ENCODE assay signal across 17 cellular contexts in the genomic region with DNA sequence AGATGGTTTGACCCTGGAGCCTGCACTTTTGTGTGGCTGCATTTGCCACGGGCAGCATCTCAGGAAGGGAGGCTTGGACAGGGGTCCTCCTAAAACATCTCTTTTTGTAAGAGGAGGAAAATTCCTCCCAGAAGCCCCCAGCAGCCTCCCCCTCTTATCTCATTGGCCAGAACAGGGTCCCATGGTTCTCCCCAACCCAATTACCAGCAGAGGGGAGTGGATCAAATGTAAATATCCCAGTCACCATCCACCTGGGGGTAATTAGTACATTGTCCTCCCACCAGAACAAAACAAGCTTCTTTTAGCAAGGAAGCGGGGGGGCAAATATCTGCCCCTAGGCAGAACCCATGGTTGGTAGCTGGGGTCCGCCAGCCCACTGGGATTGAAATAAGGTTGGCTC. TPM values are rescaled to one million over a fixed set of nuclear protein-coding genes. Genes with fewer than 3 reads are reported as not detected.
DNase-seq lines count a peak whose midpoint lies in the region; TF ChIP-seq lines count a peak whose summit lies in the region.
"Had no signal": no experiment of that assay in that cellular context is flagged by ENCODE, and none has a peak within 500 bp of the region (broad histone marks: within the 10 kb centered on the region; RNA-seq: fewer than 3 reads in every experiment).

No MANE protein-coding gene starts in this region.

- no peak overlapping the region for H3K4me3 ChIP-seq in skeletal muscle satellite cell (ENCODE audit: low read length)
- H3K4me3 ChIP-seq: left lung had no signal

- no peak for TF ChIP-seq CTCF in glutamatergic neuron (IDR thresholded peaks at IDR 0.05; ENCODE audit: partially characterized antibody, unreplicated experiment)

- H3K9me3 ChIP-seq in skeletal muscle satellite cell (replicated peaks; ENCODE audit: low read length), result no peaks in the 10 kb centered on the region
- H3K9me3 ChIP-seq: left lung had no signal

- peak overlapping the region; percentile 71 for H3K4me3 Mint-ChIP-seq in glutamatergic neuron (ENCODE audit: unreplicated experiment)
- H3K4me3 Mint-ChIP-seq: activated naive CD8-positive, alpha-beta T cell treated with anti-CD3 and anti-CD28 coated beads, Interleukin-2, amount 10 ng/mL, durations not matched to agents 7 days and 5 days; CD14-positive monocyte; naive thymus-derived CD8-positive, alpha-beta T cell had no signal

- no peaks in the 10 kb centered on the region for H3K36me3 Mint-ChIP-seq in glutamatergic neuron (ENCODE audit: unreplicated experiment)
- H3K36me3 Mint-ChIP-seq: activated naive CD8-positive, alpha-beta T cell treated with anti-CD3 and anti-CD28 coated beads, Interleukin-2, amount 10 ng/mL, durations not matched to agents 7 days and 5 days; CD14-positive monocyte; naive thymus-derived CD8-positive, alpha-beta T cell had no signal

- peaks cover 2% of the 10 kb centered on the region for H3K27me3 Mint-ChIP-seq in glutamatergic neuron (ENCODE audit: unreplicated experiment)
- H3K27me3 Mint-ChIP-seq: activated naive CD8-positive, alpha-beta T cell treated with anti-CD3 and anti-CD28 coated beads, Interleukin-2, amount 10 ng/mL, durations not matched to agents 7 days and 5 days; naive thymus-derived CD8-positive, alpha-beta T cell had no signal

- H3K27ac Mint-ChIP-seq in glutamatergic neuron (ENCODE audit: unreplicated experiment), result peak overlapping the region; percentile 92
- H3K27ac Mint-ChIP-seq: activated naive CD8-positive, alpha-beta T cell treated with anti-CD3 and anti-CD28 coated beads, Interleukin-2, amount 10 ng/mL, durations not matched to agents 7 days and 5 days had no signal

- H3K27me3 ChIP-seq in skeletal muscle satellite cell (ENCODE audit: control insufficient read depth, insufficient read depth, low read length), result peaks cover 9% of the 10 kb centered on the region
- H3K27me3 ChIP-seq: left lung had no signal

- peaks cover 22% of the 10 kb centered on the region for H3K4me1 Mint-ChIP-seq in glutamatergic neuron (ENCODE audit: low read depth, unreplicated experiment)
- H3K4me1 Mint-ChIP-seq: activated naive CD8-positive, alpha-beta T cell treated with anti-CD3 and anti-CD28 coated beads, Interleukin-2, amount 10 ng/mL, durations not matched to agents 7 days and 5 days; CD14-positive monocyte; naive thymus-derived CD8-positive, alpha-beta T cell had no signal

- H3K36me3 ChIP-seq in skeletal muscle satellite cell (ENCODE audit: insufficient read depth, low read length), result no peaks in the 10 kb centered on the region
- H3K36me3 ChIP-seq: left lung had no signal

- peaks cover 2% of the 10 kb centered on the region for H3K9me3 Mint-ChIP-seq in glutamatergic neuron (ENCODE audit: unreplicated experiment)
- H3K9me3 Mint-ChIP-seq: activated naive CD8-positive, alpha-beta T cell treated with anti-CD3 and anti-CD28 coated beads, Interleukin-2, amount 10 ng/mL, durations not matched to agents 7 days and 5 days; naive thymus-derived CD8-positive, alpha-beta T cell had no signal

- peak overlapping the region; percentile 68 for H3K4me2 ChIP-seq in skeletal muscle satellite cell (ENCODE audit: low read length)

- peaks cover 4% of the 10 kb centered on the region for H3K4me1 ChIP-seq in skeletal muscle satellite cell (ENCODE audit: control insufficient read depth, insufficient read depth, low read length)
- H3K4me1 ChIP-seq: left lung had no signal

- no peak overlapping the region for H3K9ac ChIP-seq in skeletal muscle satellite cell (ENCODE audit: low read depth, low read length)

- DNase-seq in NCI-H1417 (lab: John Stamatoyannopoulos, UW) (peak in 2 of 3 experiments; percentile 75 to 82), NCI-H1417 treated with DMSO at 0.1 percent for 48 hours (lab: John Stamatoyannopoulos, UW) (no peak), NCI-H524 (lab: John Stamatoyannopoulos, UW) (peak; percentile 47 to 61), glutamatergic neuron (no peak), GM19238 (ENCODE audit: insufficient read length, low spot score) (no peak), NCI-H2196 treated with DMSO at 0.1 percent for 48 hours (lab: John Stamatoyannopoulos, UW; ENCODE audit: unreplicated experiment) (no peak), HUDEP-2 (lab: John Stamatoyannopoulos, UW; ENCODE audit: unreplicated experiment in 76 of 76) (no peak)
- DNase-seq: activated CD4-positive, alpha-beta T cell treated with anti-CD3 and anti-CD28 coated beads for 4 hours; activated naive CD8-positive, alpha-beta T cell treated with anti-CD3 and anti-CD28 coated beads, Interleukin-2, amount 10 ng/mL, durations not matched to agents 7 days and 5 days; left lung; MM.1S; naive thymus-derived CD8-positive, alpha-beta T cell; NCI-H774; stimulated activated CD4-positive, alpha-beta T cell treated with anti-CD3 and anti-CD28 coated beads, Interleukin-2, amount 100 ng/mL, for 48 hours had no signal

RNA-seq across cellular contexts. Expression of a gene that starts 44.7 kb away (rescaled TPM):
- 1.5 TPM for total RNA-seq in glutamatergic neuron (ENCODE audit: unreplicated experiment)
- 2.0 and 3.3 TPM in 2 replicates for total RNA-seq in skeletal muscle satellite cell (2012; rRNA removed)
- total RNA-seq: activated naive CD8-positive, alpha-beta T cell treated with anti-CD3 and anti-CD28 coated beads, Interleukin-2, amount 10 ng/mL, durations not matched to agents 7 days and 5 days; naive thymus-derived CD8-positive, alpha-beta T cell; T-helper 2 cell treated with Interferon-gamma antibody and Interleukin-4, amounts not matched to agents 100 ng/mL and 5 ng/mL, for 36 hours had no signal

Comparison
In these comparisons a context has a peak if more than half of its experiments do, and no peak if none do; other contexts are left out.
1. DNase-seq: peak in NCI-H1417 (2 of 3) and NCI-H524 (2 of 2); none in NCI-H1417 treated with DMSO at 0.1 percent for 48 hours (single experiment), glutamatergic neuron (single experiment), GM19238 (single experiment), NCI-H2196 treated with DMSO at 0.1 percent for 48 hours (single experiment) and HUDEP-2 (0 of 76).